In the genomic region with DNA sequence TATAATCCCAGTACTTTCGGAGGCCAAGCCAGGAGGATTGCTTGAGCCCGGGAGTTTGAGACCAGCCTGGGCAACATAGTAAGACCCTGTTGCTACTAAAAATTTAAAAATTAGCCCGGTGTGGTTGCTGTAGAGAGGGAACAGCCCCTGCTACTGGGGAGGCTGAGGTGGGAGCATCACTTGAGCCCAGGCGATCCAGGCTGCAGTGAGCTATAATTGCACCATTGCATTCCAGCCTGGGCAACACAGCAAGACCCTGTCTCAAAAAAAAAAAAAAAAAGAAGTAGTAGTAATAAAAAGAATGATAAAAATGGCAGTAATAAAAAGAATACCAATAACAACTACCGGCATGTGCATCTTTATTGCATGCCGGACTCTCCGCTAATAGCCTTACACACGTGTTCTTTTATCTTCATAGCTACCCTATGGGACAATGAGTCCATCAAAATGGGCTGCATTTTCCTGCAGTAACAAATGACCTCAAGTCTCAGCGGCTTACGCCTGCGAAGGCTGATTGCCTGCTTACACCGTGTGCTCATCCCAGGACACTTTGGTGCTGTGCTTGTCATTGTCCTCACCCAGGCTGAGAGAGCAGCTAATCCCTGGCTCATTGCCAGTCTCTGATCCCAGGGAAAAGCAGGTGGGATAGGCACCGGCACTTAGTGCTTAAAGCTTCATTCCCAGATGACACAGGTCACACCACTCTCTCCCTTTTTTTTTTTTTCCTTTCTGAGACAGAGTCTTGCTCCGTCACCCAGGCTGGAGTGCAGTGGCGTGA, we compare ENCODE assay signal across 29 cellular contexts. TPM values are rescaled to one million over a fixed set of nuclear protein-coding genes. Genes with fewer than 3 reads are reported as not detected.
"Had no signal": no experiment of that assay in that cellular context is flagged by ENCODE, and none has a peak within 500 bp of the region (broad histone marks: within the 10 kb centered on the region; RNA-seq: fewer than 3 reads in every experiment).

No MANE protein-coding gene starts in this region.

- DNase-seq: activated CD4-positive, alpha-beta T cell treated with anti-CD3 and anti-CD28 coated beads for 36 hours; activated CD4-positive, alpha-beta T cell treated with anti-CD3 and anti-CD28 coated beads, Interleukin-2, amount 50 U/mL, for 48 hours; activated naive CD8-positive, alpha-beta T cell treated with anti-CD3 and anti-CD28 coated beads, Interleukin-2, amount 10 ng/mL, durations not matched to agents 7 days and 5 days; activated T-cell treated with anti-CD3 and anti-CD28 coated beads for 4 hours; amygdala; dermis blood vessel endothelial cell; effector memory CD4-positive, alpha-beta T cell; heart left ventricle; kidney; nephron progenitor cell; nucleus accumbens; stimulated activated CD4-positive, alpha-beta T cell treated with anti-CD3 and anti-CD28 coated beads, Interleukin-4, amount 100 ng/mL, for 1 hour; testis; upper lobe of left lung had no signal

- FAIRE-seq: endothelial cell of umbilical vein, kidney, TTC549 had no signal

- H3K4me1 ChIP-seq: esophagus muscularis mucosa, gastroesophageal sphincter, heart left ventricle, testis, upper lobe of left lung had no signal

- H3K4me3 ChIP-seq: cardiac muscle cell, esophagus muscularis mucosa, gastroesophageal sphincter, heart left ventricle, smooth muscle cell, testis, upper lobe of left lung had no signal

- H3K9me3 ChIP-seq: testis, upper lobe of left lung had no signal

- H3K27me3 ChIP-seq: testis, upper lobe of left lung had no signal

- H3K36me3 ChIP-seq: cardiac muscle cell, esophagus muscularis mucosa, gastroesophageal sphincter, heart left ventricle, upper lobe of left lung had no signal

- H3K27ac ChIP-seq: cardiac muscle cell, esophagus muscularis mucosa, gastroesophageal sphincter, heart left ventricle, testis, upper lobe of left lung had no signal

- ATAC-seq: activated CD4-positive, alpha-beta T cell treated with anti-CD3 and anti-CD28 coated beads for 36 hours; gastroesophageal sphincter; sciatic nerve; stimulated activated effector memory CD8-positive, alpha-beta T cell treated with anti-CD3 and anti-CD28 coated beads, Interleukin-12 subunit alpha, Interleukin-12 subunit beta, amount 100 ng/mL, for 72 hours; WTC11 had no signal

RNA-seq across cellular contexts. Expression of a gene that starts 14.4 kb away (rescaled TPM):
- total RNA-seq: activated CD4-positive, alpha-beta T cell treated with anti-CD3 and anti-CD28 coated beads for 36 hours; activated naive CD8-positive, alpha-beta T cell treated with anti-CD3 and anti-CD28 coated beads, Interleukin-2, amount 10 ng/mL, durations not matched to agents 7 days and 5 days; activated T-helper 1 cell treated with anti-CD3 and anti-CD28 coated beads, Interleukin-12 subunit alpha, Interleukin-12 subunit beta, Interleukin-2, Interleukin-4 antibody, amounts not matched to agents 30 ng/mL and 10 ng/mL and 1 ng/mL, durations not matched to agents 14 hours and 24 hours and 36 hours; cardiac muscle cell; chondrocyte; dermis blood vessel endothelial cell; endothelial cell of umbilical vein; esophagus muscularis mucosa; gastroesophageal sphincter; kidney; lung microvascular endothelial cell; mesothelial cell of epicardium; myocyte; sciatic nerve; smooth muscle cell had no signal
- polyA plus RNA-seq: cardiac muscle cell, endothelial cell of umbilical vein, heart left ventricle, smooth muscle cell had no signal

RNA-seq across cellular contexts. Expression of a gene that starts 21.7 kb away (rescaled TPM):
- total RNA-seq: activated CD4-positive, alpha-beta T cell treated with anti-CD3 and anti-CD28 coated beads for 36 hours; activated naive CD8-positive, alpha-beta T cell treated with anti-CD3 and anti-CD28 coated beads, Interleukin-2, amount 10 ng/mL, durations not matched to agents 7 days and 5 days; activated T-helper 1 cell treated with anti-CD3 and anti-CD28 coated beads, Interleukin-12 subunit alpha, Interleukin-12 subunit beta, Interleukin-2, Interleukin-4 antibody, amounts not matched to agents 30 ng/mL and 10 ng/mL and 1 ng/mL, durations not matched to agents 14 hours and 24 hours and 36 hours; chondrocyte; dermis blood vessel endothelial cell; endothelial cell of umbilical vein; lung microvascular endothelial cell; myocyte; sciatic nerve had no signal
- polyA plus RNA-seq: heart left ventricle had no signal

RNA-seq across cellular contexts. Expression of a gene that starts 26.4 kb away (rescaled TPM):
- total RNA-seq: activated naive CD8-positive, alpha-beta T cell treated with anti-CD3 and anti-CD28 coated beads, Interleukin-2, amount 10 ng/mL, durations not matched to agents 7 days and 5 days; activated T-helper 1 cell treated with anti-CD3 and anti-CD28 coated beads, Interleukin-12 subunit alpha, Interleukin-12 subunit beta, Interleukin-2, Interleukin-4 antibody, amounts not matched to agents 30 ng/mL and 10 ng/mL and 1 ng/mL, durations not matched to agents 14 hours and 24 hours and 36 hours; cardiac muscle cell; chondrocyte; dermis blood vessel endothelial cell; endothelial cell of umbilical vein; esophagus muscularis mucosa; gastroesophageal sphincter; heart left ventricle; kidney; left lobe of liver; lung microvascular endothelial cell; mesothelial cell of epicardium; myocyte; sciatic nerve; smooth muscle cell; testis; upper lobe of left lung; WTC11 had no signal
- polyA plus RNA-seq: cardiac muscle cell, endothelial cell of umbilical vein, heart left ventricle had no signal

RNA-seq across cellular contexts. Expression of a gene that starts 30.2 kb away (rescaled TPM):
- total RNA-seq: activated CD4-positive, alpha-beta T cell treated with anti-CD3 and anti-CD28 coated beads for 36 hours; activated naive CD8-positive, alpha-beta T cell treated with anti-CD3 and anti-CD28 coated beads, Interleukin-2, amount 10 ng/mL, durations not matched to agents 7 days and 5 days; activated T-helper 1 cell treated with anti-CD3 and anti-CD28 coated beads, Interleukin-12 subunit alpha, Interleukin-12 subunit beta, Interleukin-2, Interleukin-4 antibody, amounts not matched to agents 30 ng/mL and 10 ng/mL and 1 ng/mL, durations not matched to agents 14 hours and 24 hours and 36 hours; cardiac muscle cell; chondrocyte; dermis blood vessel endothelial cell; endothelial cell of umbilical vein; esophagus muscularis mucosa; gastroesophageal sphincter; heart left ventricle; kidney; left lobe of liver; lung microvascular endothelial cell; myocyte; sciatic nerve; smooth muscle cell; testis; upper lobe of left lung; WTC11 had no signal
- polyA plus RNA-seq: cardiac muscle cell, endothelial cell of umbilical vein, heart left ventricle had no signal

RNA-seq across cellular contexts. Expression of a gene that starts 49.8 kb away (rescaled TPM):
- total RNA-seq: activated CD4-positive, alpha-beta T cell treated with anti-CD3 and anti-CD28 coated beads for 36 hours; activated naive CD8-positive, alpha-beta T cell treated with anti-CD3 and anti-CD28 coated beads, Interleukin-2, amount 10 ng/mL, durations not matched to agents 7 days and 5 days; activated T-helper 1 cell treated with anti-CD3 and anti-CD28 coated beads, Interleukin-12 subunit alpha, Interleukin-12 subunit beta, Interleukin-2, Interleukin-4 antibody, amounts not matched to agents 30 ng/mL and 10 ng/mL and 1 ng/mL, durations not matched to agents 14 hours and 24 hours and 36 hours; cardiac muscle cell; chondrocyte; dermis blood vessel endothelial cell; endothelial cell of umbilical vein; esophagus muscularis mucosa; gastroesophageal sphincter; heart left ventricle; kidney; left lobe of liver; lung microvascular endothelial cell; mesothelial cell of epicardium; myocyte; sciatic nerve; smooth muscle cell; upper lobe of left lung; WTC11 had no signal
- polyA plus RNA-seq: cardiac muscle cell, endothelial cell of umbilical vein, heart left ventricle, smooth muscle cell had no signal
